Comparison of ENCODE assay signal across 13 cellular contexts in genomic region chr10:52443419-52444388, GRCh38.
DNase-seq lines count a peak whose midpoint lies in the region; ATAC-seq, FAIRE-seq and TF ChIP-seq lines count a peak whose summit lies in the region.
"Had no signal": no experiment of that assay in that cellular context is flagged by ENCODE, and none has a peak within 500 bp of the region (broad histone marks: within the 10 kb centered on the region; RNA-seq: fewer than 3 reads in every experiment).

No MANE protein-coding gene starts in this region.

- no peak overlapping the region for H3K4me3 ChIP-seq in Caco-2 (ENCODE audit: low read depth, low read length)
- H3K4me3 ChIP-seq in PC-3 (ENCODE audit: low read length) = peak overlapping the region; percentile 36
- no peak overlapping the region for H3K4me3 ChIP-seq in kidney (ENCODE audit: low read length in 2 of 2)
- H3K4me3 ChIP-seq: coronary artery, sigmoid colon had no signal

- POLR2A ChIA-PET in Caco-2 (lab: Charles Lee) (interaction anchor here (0.6 to 1.3 kb wide), 2 partner anchors 130 to 131 kb away, joined by 4 to 5 read pairs; partner anchors contain the start of gene DKK1), PC-3 (lab: Charles Lee; ENCODE audit: unreplicated experiment) (interaction anchor here (0.5 to 1.6 kb wide), 10 partner anchors 29 to 131 kb away, joined by 3 to 12 read pairs (median 5); partner anchors contain the start of gene DKK1)

- CTCF ChIA-PET in Caco-2 (lab: Charles Lee) = interaction anchor here (0.9 to 1.0 kb wide), 2 partner anchors 9 to 129 kb away, joined by 4 to 5 read pairs; partner anchors contain the start of gene DKK1
- CTCF ChIA-PET in PC-3 (lab: Charles Lee) = interaction anchor here (0.5 to 1.7 kb wide), 7 partner anchors 35 to 201 kb away, joined by 3 to 8 read pairs (median 4); partner anchors contain the start of gene DKK1

- H3K27me3 Mint-ChIP-seq in Caco-2 (ENCODE audit: insufficient read depth, unreplicated experiment) = no peaks in the 10 kb centered on the region

- FAIRE-seq in kidney (lab: Jason Lieb, UNC) = no peak

- peaks cover 24% of the 10 kb centered on the region for H3K9me3 Mint-ChIP-seq in Caco-2 (ENCODE audit: unreplicated experiment)
- H3K9me3 Mint-ChIP-seq: activated T-cell treated with anti-CD3 and anti-CD28 coated beads, Interleukin-2, amount 50 U/mL, for 72 hours had no signal

- H3K9me2 ChIP-seq in PC-3 (replicated peaks; ENCODE audit: low read length) = no peaks in the 10 kb centered on the region

- peak overlapping the region; percentile 83 for H3K27ac Mint-ChIP-seq in Caco-2 (ENCODE audit: unreplicated experiment)
- H3K27ac Mint-ChIP-seq: activated T-cell treated with anti-CD3 and anti-CD28 coated beads, Interleukin-2, amount 50 U/mL, for 72 hours had no signal

- peak overlapping the region; percentile 72 for H3K9ac ChIP-seq in PC-3 (ENCODE audit: low read length)
- no peak overlapping the region for H3K9ac ChIP-seq in kidney (ENCODE audit: low read length in 2 of 2)

- no peaks in the 10 kb centered on the region for H3K27me3 ChIP-seq in Caco-2 (replicated peaks; ENCODE audit: control insufficient read depth, insufficient read depth, low read length)
- no peaks in the 10 kb centered on the region for H3K27me3 ChIP-seq in PC-3 (ENCODE audit: low read length)
- H3K27me3 ChIP-seq: sigmoid colon had no signal

- BruUV-seq in Caco-2 (replicated peaks; lab: Mats Ljungman, UMichigan) = TSS peak; percentile 61
- BruUV-seq in PC-3 (replicated peaks; lab: Mats Ljungman, UMichigan) = TSS peak; percentile 75

- H3K36me3 Mint-ChIP-seq in Caco-2 (ENCODE audit: insufficient read depth, unreplicated experiment) = peaks cover 32% of the 10 kb centered on the region

- no peaks in the 10 kb centered on the region for H4K20me1 ChIP-seq in PC-3 (ENCODE audit: low read length)

- H3K4me1 Mint-ChIP-seq in Caco-2 (ENCODE audit: low read depth, unreplicated experiment) = peaks cover 39% of the 10 kb centered on the region

- peaks cover 35% of the 10 kb centered on the region for H3K79me2 ChIP-seq in PC-3 (ENCODE audit: low read length)

- DNase-seq in Caco-2 (peak in 1 of 2 experiments; percentile 71), PC-3 (peak; percentile 100), omental fat pad (ENCODE audit: low spot score) (no peak), amniotic stem cell (lab: John Stamatoyannopoulos, UW) (no peak), kidney (no peak), caudate nucleus (lab: John Stamatoyannopoulos, UW) (no peak)
- DNase-seq: activated T-cell treated with anti-CD3 and anti-CD28 coated beads, Interleukin-2, amount 50 U/mL, for 72 hours; DMS79; NCI-H524 treated with DMSO at 0.1 percent for 48 hours; sigmoid colon had no signal

- peak; percentile 80 for ATAC-seq in PC-3
- peak; percentile 83 for ATAC-seq in esophagus mucosa
- peak; percentile 95 for ATAC-seq in omental fat pad (ENCODE audit: low FRiP score)
- ATAC-seq in GM18909 (IDR thresholded peaks at IDR 0.05; ENCODE audit: poor library complexity, unreplicated experiment) = no peak
- ATAC-seq: activated T-cell treated with anti-CD3 and anti-CD28 coated beads, Interleukin-2, amount 50 U/mL, for 72 hours had no signal

- TF ChIP-seq CTCF in Caco-2 (IDR thresholded peaks at IDR 0.05; ENCODE audit: insufficient read depth in 1 of 2, low read depth in 1 of 2, low read length in 1 of 2, severe bottlenecking in 1 of 2, unreplicated experiment in 1 of 2) = no peak
- TF ChIP-seq CTCF in PC-3 (conservative IDR thresholded peaks at IDR 0.05; ENCODE audit: low read depth, low read length) = no peak
- no peak for TF ChIP-seq CTCF in omental fat pad (IDR thresholded peaks at IDR 0.05)
- TF ChIP-seq CTCF in kidney (IDR thresholded peaks at IDR 0.05; ENCODE audit: borderline replicate concordance, extremely low read depth, insufficient read depth) = no peak

- peaks cover 28% of the 10 kb centered on the region for H3F3A ChIP-seq in PC-3 (ENCODE audit: low read length, unreplicated experiment)

- peaks cover 57% of the 10 kb centered on the region for H3K4me1 ChIP-seq in Caco-2
- peaks cover 62% of the 10 kb centered on the region for H3K4me1 ChIP-seq in PC-3 (ENCODE audit: insufficient read depth, low read length)
- H3K4me1 ChIP-seq in kidney (ENCODE audit: control insufficient read depth in 1 of 2, insufficient read depth in 1 of 2, low read depth in 1 of 2, low read length in 2 of 2) = no peaks in the 10 kb centered on the region
- H3K4me1 ChIP-seq: sigmoid colon had no signal

- peak overlapping the region; percentile 70 for H3K4me2 ChIP-seq in PC-3 (ENCODE audit: low read length)

- 0 out of 2 replicates have a peak overlapping the region, but pooled peaks have one; percentile 2 for H2AFZ ChIP-seq in PC-3 (ENCODE audit: low read length)

- peak overlapping the region; percentile 29 for H3K4me3 Mint-ChIP-seq in Caco-2 (ENCODE audit: unreplicated experiment)
- H3K4me3 Mint-ChIP-seq: activated T-cell treated with anti-CD3 and anti-CD28 coated beads, Interleukin-2, amount 50 U/mL, for 72 hours had no signal

- intact Hi-C loops in Caco-2 (cut with micrococcal nuclease; ENCODE audit: unreplicated experiment) (loop anchor here (1.0 to 2.0 kb wide), 7 partner anchors 9 to 129 kb away; partner anchors contain the start of gene DKK1), PC-3 (cut with micrococcal nuclease) (loop anchor here (1.0 to 10.0 kb wide), 10 partner anchors 8 to 411 kb away; partner anchors contain the start of gene DKK1), kidney (cut with DNase I) (no loop called here)

- H3K9me3 ChIP-seq in Caco-2 (no peaks in the 10 kb centered on the region), PC-3 (ENCODE audit: low read length) (no peaks in the 10 kb centered on the region), kidney (ENCODE audit: control insufficient read depth in 1 of 2, low read length in 2 of 2) (no peaks in the 10 kb centered on the region)
- H3K9me3 ChIP-seq: sigmoid colon had no signal

- H3K36me3 ChIP-seq in Caco-2 (ENCODE audit: control insufficient read depth, insufficient read depth, low read length) (no peaks in the 10 kb centered on the region), PC-3 (ENCODE audit: low read depth, low read length) (peaks cover 10% of the 10 kb centered on the region; the same call in 1 of the 2 replicates), kidney (ENCODE audit: control insufficient read depth in 1 of 2, insufficient read depth in 2 of 2, low read length in 2 of 2) (no peaks in the 10 kb centered on the region)
- H3K36me3 ChIP-seq: sigmoid colon had no signal

- peak overlapping the region; percentile 82 for H3K27ac ChIP-seq in PC-3 (ENCODE audit: low read length)
- H3K27ac ChIP-seq in kidney (ENCODE audit: low read depth in 2 of 2, low read length in 2 of 2) = no peak overlapping the region
- no peak overlapping the region for H3K27ac ChIP-seq in caudate nucleus (ENCODE audit: low read depth, low read length)
- H3K27ac ChIP-seq: sigmoid colon had no signal
